Comparison of ENCODE assay signal across 27 cellular contexts in the genomic region with DNA sequence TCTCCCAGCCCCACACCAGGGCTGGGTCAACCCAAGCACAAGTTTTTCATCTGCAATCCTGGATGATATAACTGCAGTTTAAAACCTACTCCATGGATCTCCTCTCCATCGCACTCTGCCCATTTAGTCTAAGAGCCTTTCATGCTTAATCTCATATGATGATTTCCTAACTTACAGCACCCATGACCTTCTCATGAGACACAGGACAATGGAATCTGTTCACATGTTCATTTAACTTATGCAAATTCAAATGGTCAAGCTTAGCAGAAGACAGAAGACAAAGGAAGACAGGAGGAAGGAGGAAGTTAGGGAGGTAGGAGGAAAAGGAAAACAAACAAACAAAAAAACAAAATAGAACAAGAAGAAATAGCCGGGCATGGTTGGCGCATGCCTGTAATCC.
A peak's percentile ranks its signal among the peaks of the same experiment; 100 is the strongest.
DNase-seq lines count a peak whose midpoint lies in the region; ATAC-seq and TF ChIP-seq lines count a peak whose summit lies in the region.
"Had no signal": no experiment of that assay in that cellular context is flagged by ENCODE, and none has a peak within 500 bp of the region (broad histone marks: within the 10 kb centered on the region; RNA-seq: fewer than 3 reads in every experiment).

No MANE protein-coding gene starts in this region.

- peak overlapping the region; percentile 89 for H3K4me2 ChIP-seq in DOHH2 (ENCODE audit: low read length)

- H3K79me2 ChIP-seq in DOHH2 (ENCODE audit: control insufficient read depth, low read length), result peaks cover 97% of the 10 kb centered on the region

- H3K9me3 Mint-ChIP-seq in CD14-positive monocyte, result no peaks in the 10 kb centered on the region
- no peaks in the 10 kb centered on the region for H3K9me3 Mint-ChIP-seq in T-cell
- H3K9me3 Mint-ChIP-seq in naive B cell, result no peaks in the 10 kb centered on the region
- H3K9me3 Mint-ChIP-seq: natural killer cell; stimulated activated naive CD8-positive, alpha-beta T cell treated with anti-CD3 and anti-CD28 coated beads, Interleukin-15, amount 100 ng/mL, for 72 hours had no signal

- POLR2A ChIA-PET in T-cell (lab: Charles Lee), result no interaction called here

- H3K27ac ChIP-seq in DOHH2 (ENCODE audit: low read depth, low read length), result peak overlapping the region; percentile 86
- H3K27ac ChIP-seq: ovary, right atrium auricular region, thyroid gland had no signal

- peaks cover 89% of the 10 kb centered on the region for H3K4me1 ChIP-seq in DOHH2 (ENCODE audit: control insufficient read depth, low read length)

- H3K36me3 Mint-ChIP-seq in CD14-positive monocyte (peaks cover 16 to 36% of the 10 kb centered on the region in 2 donors), T-cell (peaks cover 13% of the 10 kb centered on the region), naive B cell (no peaks in the 10 kb centered on the region)
- H3K36me3 Mint-ChIP-seq: natural killer cell had no signal

- H3K4me3 ChIP-seq in DOHH2 (ENCODE audit: low read length), result peak overlapping the region; percentile 56
- H3K4me3 ChIP-seq: ovary, right atrium auricular region, thyroid gland had no signal

- H3K4me1 Mint-ChIP-seq in CD14-positive monocyte, result peaks cover 57% of the 10 kb centered on the region
- H3K4me1 Mint-ChIP-seq in T-cell, result peaks cover 75 to 80% (median 76%) of the 10 kb centered on the region in 3 donors
- peaks cover 56 to 83% (median 67%) of the 10 kb centered on the region in 3 donors for H3K4me1 Mint-ChIP-seq in naive B cell

- H3F3A ChIP-seq in DOHH2 (ENCODE audit: control insufficient read depth, insufficient read depth), result peaks cover 10% of the 10 kb centered on the region

- no peak overlapping the region for H3K4me3 Mint-ChIP-seq in CD14-positive monocyte
- no peak overlapping the region for H3K4me3 Mint-ChIP-seq in T-cell
- H3K4me3 Mint-ChIP-seq in naive B cell, result peak overlapping the region in 2 of 8 donors; percentile 71
- H3K4me3 Mint-ChIP-seq: natural killer cell; stimulated activated naive CD8-positive, alpha-beta T cell treated with anti-CD3 and anti-CD28 coated beads, Interleukin-15, amount 100 ng/mL, for 72 hours had no signal

- H3K27ac Mint-ChIP-seq in CD14-positive monocyte, result peak overlapping the region; percentile 38 to 86 (median 81)
- H3K27ac Mint-ChIP-seq in T-cell, result peak overlapping the region; percentile 7 to 76
- H3K27ac Mint-ChIP-seq in naive B cell, result peak overlapping the region; percentile 26 to 83 (median 62)
- H3K27ac Mint-ChIP-seq: stimulated activated naive CD8-positive, alpha-beta T cell treated with anti-CD3 and anti-CD28 coated beads, Interleukin-15, amount 100 ng/mL, for 72 hours had no signal

- H3K27me3 ChIP-seq in DOHH2 (ENCODE audit: control insufficient read depth, low read length), result no peaks in the 10 kb centered on the region
- H3K27me3 ChIP-seq: ovary, right atrium auricular region, thyroid gland had no signal

- CTCF ChIA-PET in T-cell (lab: Charles Lee), result interaction anchor here (0.6 to 0.7 kb wide), 3 partner anchors 10 to 46 kb away, joined by 4 to 6 read pairs (median 5); no protein-coding TSS in a partner anchor

- ATAC-seq in T-cell (replicated peaks in 1 of 4) (no peak), naive B cell (ENCODE audit: low read depth in 2 of 2) (no peak), HG03442 (IDR thresholded peaks at IDR 0.05; ENCODE audit: unreplicated experiment) (no peak), GM19455 (IDR thresholded peaks at IDR 0.05; ENCODE audit: unreplicated experiment) (no peak)
- ATAC-seq: stimulated activated naive CD8-positive, alpha-beta T cell treated with anti-CD3 and anti-CD28 coated beads, Interleukin-15, amount 100 ng/mL, for 72 hours had no signal

- no peak for DNase-seq in CD14-positive monocyte (ENCODE audit: low spot score)
- no peak for DNase-seq in T-cell
- DNase-seq in naive B cell, result no peak
- DNase-seq in OCI-M1 (lab: John Stamatoyannopoulos, UW), result no peak
- DNase-seq: activated CD4-positive, alpha-beta T cell treated with anti-CD3 and anti-CD28 coated beads, Interleukin-2, amount 50 U/mL, for 4 hours; activated gamma-delta T cell; amniotic stem cell; Caco-2; DMS79 treated with DMSO at 0.1 percent for 48 hours; effector CD8-positive, alpha-beta T cell; erythroblast; foreskin fibroblast; H7; natural killer cell; NCI-H1092 treated with DMSO at 0.1 percent for 48 hours; NCI-H2029; NCI-H69; ovary; stimulated activated CD4-positive, alpha-beta T cell treated with anti-CD3 and anti-CD28 coated beads, Interleukin-12 subunit alpha, Interleukin-12 subunit beta, amount 100 ng/mL, for 4 hours; stimulated activated CD4-positive, alpha-beta T cell treated with anti-CD3 and anti-CD28 coated beads, Interleukin-4, amount 100 ng/mL, for 24 hours; stimulated activated naive CD8-positive, alpha-beta T cell treated with anti-CD3 and anti-CD28 coated beads, Interleukin-15, amount 100 ng/mL, for 72 hours; T-helper 9 cell; thyroid gland had no signal

- H4K20me1 ChIP-seq in DOHH2 (ENCODE audit: control insufficient read depth, insufficient read depth, low read depth, low read length), result no peaks in the 10 kb centered on the region

- TF ChIP-seq CTCF in CD14-positive monocyte (IDR thresholded peaks at IDR 0.05) (no peak), DOHH2 (IDR thresholded peaks at IDR 0.05; ENCODE audit: low read depth, low read length, poor library complexity, severe bottlenecking) (no peak)

- no peaks in the 10 kb centered on the region for H3K9me2 ChIP-seq in DOHH2 (replicated peaks; ENCODE audit: control insufficient read depth, low read length)

- peaks cover 0 to 4% (median 2%) of the 10 kb centered on the region in 3 donors for H3K27me3 Mint-ChIP-seq in CD14-positive monocyte (ENCODE audit: low read depth in 3 of 3)
- no peaks in the 10 kb centered on the region for H3K27me3 Mint-ChIP-seq in T-cell
- no peaks in the 10 kb centered on the region for H3K27me3 Mint-ChIP-seq in naive B cell
- H3K27me3 Mint-ChIP-seq: stimulated activated naive CD8-positive, alpha-beta T cell treated with anti-CD3 and anti-CD28 coated beads, Interleukin-15, amount 100 ng/mL, for 72 hours had no signal

- intact Hi-C loops in CD14-positive monocyte (cut with micrococcal nuclease), result no loop called here

- peaks cover 35% of the 10 kb centered on the region for H3K36me3 ChIP-seq in DOHH2 (ENCODE audit: control insufficient read depth, low read length)
- H3K36me3 ChIP-seq: ovary, right atrium auricular region, thyroid gland had no signal

- no peaks in the 10 kb centered on the region for H3K9me3 ChIP-seq in DOHH2 (ENCODE audit: control insufficient read depth, insufficient read depth, low read length)
- H3K9me3 ChIP-seq: Caco-2, ovary, right atrium auricular region, thyroid gland had no signal
